Comparison of ENCODE assay signal across 9 cellular contexts in genomic region chr19:46715620-46716012, GRCh38. TPM values are rescaled to one million over a fixed set of nuclear protein-coding genes. Genes with fewer than 3 reads are reported as not detected.
DNase-seq lines count a peak whose midpoint lies in the region; ATAC-seq and TF ChIP-seq lines count a peak whose summit lies in the region.
"Had no signal": no experiment of that assay in that cellular context is flagged by ENCODE, and none has a peak within 500 bp of the region (broad histone marks: within the 10 kb centered on the region; RNA-seq: fewer than 3 reads in every experiment).

No MANE protein-coding gene starts in this region.

- in situ Hi-C loops in astrocyte of the cerebellum (cut with HindIII; ENCODE audit: low sequenced_read_pairs), result no loop called here

- POLR2A ChIA-PET in GM10248 (lab: Yijun Ruan, JAX), result interaction anchor here (0.5 kb wide), 1 partner anchor 410 kb away, joined by 4 read pairs; no protein-coding TSS in a partner anchor

- CTCF ChIA-PET in GM10248 (lab: Yijun Ruan, JAX), result interaction anchor here (0.8 to 5.3 kb wide), 5 partner anchors 8 to 102 kb away, joined by 4 to 56 read pairs (median 9); no protein-coding TSS in a partner anchor

- DNase-seq in activated T-cell treated with anti-CD3 and anti-CD28 coated beads, Interleukin-2, amount 50 U/mL, for 24 hours, result no peak
- no peak for DNase-seq in activated T-cell treated with anti-CD3 and anti-CD28 coated beads, Interleukin-2, amount 50 U/mL, for 1 hour
- no peak for DNase-seq in astrocyte of the cerebellum (ENCODE audit: low read depth)
- DNase-seq in thyroid gland, result no peak
- DNase-seq in GM10248 (ENCODE audit: extremely low spot score), result no peak
- DNase-seq in omental fat pad (ENCODE audit: low spot score), result no peak
- DNase-seq in NCI-H524 (lab: John Stamatoyannopoulos, UW), result no peak
- DNase-seq: DMS 273 treated with DMSO at 0.1 percent for 48 hours had no signal

- H3K4me1 ChIP-seq in liver (ENCODE audit: control insufficient read depth in 4 of 4, insufficient read depth in 4 of 4, low read length in 3 of 4), result peaks cover 0 to 28% (median 19%) of the 10 kb centered on the region in 4 donors
- H3K4me1 ChIP-seq in thyroid gland, result peaks cover 23 to 28% of the 10 kb centered on the region in 2 donors

- TF ChIP-seq RAD21 in liver (IDR thresholded peaks at IDR 0.05), result no peak

- no peaks in the 10 kb centered on the region for H3K27me3 ChIP-seq in liver (ENCODE audit: control insufficient read depth in 4 of 4, insufficient read depth in 4 of 4, low read length in 3 of 4)
- no peaks in the 10 kb centered on the region for H3K27me3 ChIP-seq in thyroid gland

- H3K36me3 Mint-ChIP-seq in activated T-cell treated with anti-CD3 and anti-CD28 coated beads, Interleukin-2, amount 50 U/mL, for 24 hours (ENCODE audit: low read depth), result peaks cover 60% of the 10 kb centered on the region

- ATAC-seq in omental fat pad (ENCODE audit: low FRiP score), result no peak

- H3K27ac Mint-ChIP-seq in activated T-cell treated with anti-CD3 and anti-CD28 coated beads, Interleukin-2, amount 50 U/mL, for 24 hours, result peak overlapping the region; percentile 94

- 41% methylated on average over 8 of the region's 8 CpGs for WGBS in liver
- WGBS in thyroid gland, 2 donors, result 24 to 34% methylated on average over 8 of the region's 8 CpGs

- H3K9ac ChIP-seq in liver (ENCODE audit: low read depth in 1 of 2, low read length in 2 of 2), result peak overlapping the region; percentile 93 to 99

- no peaks in the 10 kb centered on the region for H3K27me3 Mint-ChIP-seq in activated T-cell treated with anti-CD3 and anti-CD28 coated beads, Interleukin-2, amount 50 U/mL, for 24 hours

- H3K27ac ChIP-seq in liver (ENCODE audit: low read depth in 1 of 2, low read length in 2 of 2) (peak overlapping the region; percentile 89 to 96), thyroid gland (peak overlapping the region; percentile 70 to 98 (median 96))

- H3K4me3 Mint-ChIP-seq in activated T-cell treated with anti-CD3 and anti-CD28 coated beads, Interleukin-2, amount 50 U/mL, for 24 hours, result peak overlapping the region; percentile 93

- peaks cover 50% of the 10 kb centered on the region for H3K4me1 Mint-ChIP-seq in activated T-cell treated with anti-CD3 and anti-CD28 coated beads, Interleukin-2, amount 50 U/mL, for 24 hours (ENCODE audit: low read depth)

- TF ChIP-seq POLR2A in thyroid gland (IDR thresholded peaks at IDR 0.05), result no peak

- TF ChIP-seq CTCF in astrocyte of the cerebellum (IDR thresholded peaks at IDR 0.05; ENCODE audit: low read depth, low read length, missing control alignments), result no peak
- TF ChIP-seq CTCF in liver (IDR thresholded peaks at IDR 0.05; ENCODE audit: low read depth, low read length, missing input control), result no peak
- TF ChIP-seq CTCF in thyroid gland (IDR thresholded peaks at IDR 0.05), result no peak
- no peak for TF ChIP-seq CTCF in GM10248 (IDR thresholded peaks at IDR 0.05; ENCODE audit: control extremely low read depth, extremely low read depth, low read depth, missing control alignments)
- TF ChIP-seq CTCF in omental fat pad (IDR thresholded peaks at IDR 0.05), result no peak

- H3K9me3 Mint-ChIP-seq in activated T-cell treated with anti-CD3 and anti-CD28 coated beads, Interleukin-2, amount 50 U/mL, for 24 hours, result no peaks in the 10 kb centered on the region

- intact Hi-C loops in thyroid gland (cut with DNase I), result no loop called here

- H3K36me3 ChIP-seq in liver (ENCODE audit: control insufficient read depth in 4 of 4, insufficient read depth in 3 of 4, low read depth in 1 of 4, low read length in 3 of 4) (peaks cover 0 to 8% (median under 1%) of the 10 kb centered on the region in 4 donors), thyroid gland (peaks cover 9 to 12% of the 10 kb centered on the region in 2 donors)

- peak overlapping the region; percentile 61 for H3K4me3 ChIP-seq in astrocyte of the cerebellum (ENCODE audit: low read depth, low read length)
- peak overlapping the region; percentile 46 to 88 (median 76) for H3K4me3 ChIP-seq in liver (ENCODE audit: low read depth in 1 of 3, low read length in 3 of 3)
- H3K4me3 ChIP-seq in thyroid gland (replicated peaks in 1 of 3), result peak overlapping the region; percentile 59 to 94 (median 81)

- H3K9me3 ChIP-seq in liver (ENCODE audit: control insufficient read depth in 4 of 4, low read length in 3 of 4), result no peaks in the 10 kb centered on the region
- no peaks in the 10 kb centered on the region for H3K9me3 ChIP-seq in thyroid gland

TF ChIP-seq in liver, 16 proteins besides CTCF, POLR2A, EP300 and RAD21:
- TF ChIP-seq REST (IDR thresholded peaks at IDR 0.05), result no peak
- TF ChIP-seq SP1 (IDR thresholded peaks at IDR 0.05), result no peak
- TF ChIP-seq HNF4A (conservative IDR thresholded peaks at IDR 0.05), result no peak
- TF ChIP-seq FOXA1 (IDR thresholded peaks at IDR 0.05), result no peak
- TF ChIP-seq JUND (IDR thresholded peaks at IDR 0.05), result no peak
- no peak for TF ChIP-seq GABPA (IDR thresholded peaks at IDR 0.05 in 1 of 2, conservative IDR thresholded peaks at IDR 0.05 in 1 of 2)
- no peak for TF ChIP-seq ATF3 (IDR thresholded peaks at IDR 0.05)
- TF ChIP-seq FOXA2 (IDR thresholded peaks at IDR 0.05), result no peak
- TF ChIP-seq TAF1 (conservative IDR thresholded peaks at IDR 0.05), result no peak
- TF ChIP-seq HNF4G (IDR thresholded peaks at IDR 0.05), result no peak
- no peak for TF ChIP-seq MAX (IDR thresholded peaks at IDR 0.05)
- no peak for TF ChIP-seq RXRA (IDR thresholded peaks at IDR 0.05)
- TF ChIP-seq EGR1 (IDR thresholded peaks at IDR 0.05; ENCODE audit: low read depth in 2 of 2), result no peak
- TF ChIP-seq NR2F2 (IDR thresholded peaks at IDR 0.05), result no peak
- TF ChIP-seq ZBTB33 (IDR thresholded peaks at IDR 0.05), result no peak
- no peak for TF ChIP-seq YY1 (IDR thresholded peaks at IDR 0.05)
TF ChIP-seq in liver: peak in this region for 0.

RNA-seq across cellular contexts. Expression of gene PRKD2, which starts 1.3 kb away (rescaled TPM):
- total RNA-seq in liver, result 10 to 100 TPM in 1 of 2 donors, 1 to 10 TPM in 1; 8.5 to 14.4 TPM
- polyA plus RNA-seq in liver, result 10 to 100 TPM in 1 of 2 donors, 1 to 10 TPM in 1; 7.3 to 10.0 TPM
- 10 to 100 TPM; 23.7 to 40.7 (median 32.7) TPM for total RNA-seq in thyroid gland
- total RNA-seq in omental fat pad, result 10 to 100 TPM; 11.8 to 41.3 (median 19.5) TPM

RNA-seq across cellular contexts. Expression of gene FKRP, which starts 30.2 kb away (rescaled TPM):
- total RNA-seq in liver (10 to 100 TPM in 1 of 2 donors, 1 to 10 TPM in 1; 7.5 to 11.1 TPM), thyroid gland (10 to 100 TPM; 20.1 to 40.1 (median 23.1) TPM), omental fat pad (10 to 100 TPM in 3 of 4 donors, 1 to 10 TPM in 1; 9.2 to 20.5 (median 13.9) TPM)
- polyA plus RNA-seq in liver, result 1 to 10 TPM; 2.5 to 8.8 TPM

RNA-seq across cellular contexts. Expression of gene STRN4, which starts 30.6 kb away (rescaled TPM):
- 10 to 100 TPM; 29.4 to 29.9 TPM for total RNA-seq in liver
- 10 to 100 TPM in 1 of 2 donors, 1 to 10 TPM in 1; 9.5 to 20.2 TPM for polyA plus RNA-seq in liver
- total RNA-seq in thyroid gland, result 10 to 100 TPM; 54.1 to 73.4 (median 67.7) TPM
- 10 to 100 TPM; 33.6 to 92.3 (median 64.7) TPM for total RNA-seq in omental fat pad

RNA-seq across cellular contexts. Expression of gene DACT3, which starts 54.6 kb away (rescaled TPM):
- total RNA-seq in liver, result 1 to 10 TPM; 1.0 to 1.1 TPM
- polyA plus RNA-seq in liver, result 1 to 10 TPM in 1 of 2 donors, under 1 TPM in 1; 0.32 to 1.4 TPM
- total RNA-seq in thyroid gland, result 1 to 10 TPM; 1.7 to 3.2 (median 2.7) TPM
- total RNA-seq in omental fat pad, result under 1 TPM; 0.31 to 0.79 (median 0.52) TPM
